10 cellular contexts compared by ENCODE assay signal in the genomic region with DNA sequence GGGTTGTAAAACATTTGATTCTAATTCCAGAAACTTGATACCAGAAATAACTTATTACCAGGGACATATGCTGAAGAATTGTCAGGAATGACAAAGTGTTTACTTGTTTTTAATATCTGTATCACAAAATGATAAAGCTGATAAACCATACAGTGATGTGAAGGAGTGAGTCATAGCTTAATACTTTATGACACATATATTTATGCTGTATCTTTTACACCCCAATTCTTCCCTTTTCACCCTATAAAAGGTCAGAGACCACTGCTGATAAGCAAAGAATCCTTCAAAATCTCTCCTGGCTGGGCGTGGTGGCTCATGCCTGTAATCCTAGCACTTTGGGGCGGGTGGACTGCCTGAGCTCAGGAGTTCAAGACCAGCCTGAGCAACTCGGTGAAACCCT. TPM values are rescaled to one million over a fixed set of nuclear protein-coding genes. Genes with fewer than 3 reads are reported as not detected.
A peak's percentile ranks its signal among the peaks of the same experiment; 100 is the strongest.
DNase-seq lines count a peak whose midpoint lies in the region; ATAC-seq and TF ChIP-seq lines count a peak whose summit lies in the region.
"Had no signal": no experiment of that assay in that cellular context is flagged by ENCODE, and none has a peak within 500 bp of the region (broad histone marks: within the 10 kb centered on the region; RNA-seq: fewer than 3 reads in every experiment).

No MANE protein-coding gene starts in this region.

- H3K9me3 ChIP-seq in CD8-positive, alpha-beta T cell (ENCODE audit: low read length) = no peaks in the 10 kb centered on the region
- no peaks in the 10 kb centered on the region for H3K9me3 ChIP-seq in OCI-LY3 (ENCODE audit: insufficient read depth, low read length)
- no peaks in the 10 kb centered on the region for H3K9me3 ChIP-seq in psoas muscle
- H3K9me3 ChIP-seq: heart right ventricle had no signal

- no peak for ATAC-seq in CD8-positive, alpha-beta T cell
- ATAC-seq in psoas muscle (no peak), GM21576 (IDR thresholded peaks at IDR 0.05; ENCODE audit: unreplicated experiment) (no peak)
- ATAC-seq: heart right ventricle had no signal

- H3K4me1 ChIP-seq in CD8-positive, alpha-beta T cell (ENCODE audit: insufficient read depth, low read length) = peaks cover 26% of the 10 kb centered on the region
- H3K4me1 ChIP-seq in OCI-LY3 (ENCODE audit: low read length) (peaks cover 50% of the 10 kb centered on the region), psoas muscle (peaks cover 64% of the 10 kb centered on the region)

- POLR2A ChIA-PET in CD8-positive, alpha-beta T cell (lab: Charles Lee) = interaction anchor here (1.6 to 3.9 kb wide), 2 partner anchors 10 to 29 kb away, joined by 4 to 65 read pairs; no protein-coding TSS in a partner anchor

- intact Hi-C loops in CD8-positive, alpha-beta T cell (cut with DNase I, micrococcal nuclease) = loop anchor here (2.0 to 10.0 kb wide), 13 partner anchors 13 to 1789 kb away; a partner anchor contains a TSS
- intact Hi-C loops in psoas muscle (cut with DNase I) = loop anchor here in 1 of 2 donors (5.0 kb wide), 1 partner anchor 43 kb away; no protein-coding TSS in a partner anchor

- H3K4me2 ChIP-seq in OCI-LY3 (ENCODE audit: low read length) = peak overlapping the region; percentile 60

- peak overlapping the region; percentile 58 for H3K9ac ChIP-seq in OCI-LY3 (ENCODE audit: low read length)

- peaks cover 30% of the 10 kb centered on the region for H3K4me1 Mint-ChIP-seq in CD8-positive, alpha-beta T cell (ENCODE audit: low read depth)

- H3K27ac ChIP-seq in CD8-positive, alpha-beta T cell (ENCODE audit: low read depth, low read length) = no peak overlapping the region
- H3K27ac ChIP-seq in OCI-LY3 (ENCODE audit: low read length) (peak overlapping the region; percentile 92), psoas muscle (peak overlapping the region; percentile 84), substantia nigra (ENCODE audit: low read depth, low read length, poor library complexity, severe bottlenecking) (no peak overlapping the region)

- WGBS in psoas muscle, 3 donors = 82 to 90% (median 85%) methylated on average over 3 of the region's 3 CpGs

- H3K4me3 Mint-ChIP-seq in CD8-positive, alpha-beta T cell = no peak overlapping the region
- H3K4me3 Mint-ChIP-seq: T-helper 2 cell treated with Interferon-gamma antibody and Interleukin-4, amounts not matched to agents 5 μg/mL and 100 μg/mL, for 36 hours had no signal

- H3K27me3 ChIP-seq in CD8-positive, alpha-beta T cell (ENCODE audit: insufficient read depth, low read length) = no peaks in the 10 kb centered on the region
- H3K27me3 ChIP-seq in OCI-LY3 (ENCODE audit: low read depth, low read length) = no peaks in the 10 kb centered on the region
- no peaks in the 10 kb centered on the region for H3K27me3 ChIP-seq in psoas muscle (ENCODE audit: insufficient read depth in 3 of 3, low read length in 2 of 3)
- H3K27me3 ChIP-seq: heart right ventricle had no signal

- no peak overlapping the region for H3K4me3 ChIP-seq in CD8-positive, alpha-beta T cell (ENCODE audit: low read depth, low read length)
- H3K4me3 ChIP-seq in OCI-LY3 (ENCODE audit: low read length) (peak overlapping the region; percentile 22; the same call in 1 of the 2 replicates), psoas muscle (no peak overlapping the region)
- H3K4me3 ChIP-seq: heart right ventricle had no signal

- peaks cover 35% of the 10 kb centered on the region for H3K79me2 ChIP-seq in OCI-LY3 (ENCODE audit: low read length)

- TF ChIP-seq CTCF in CD8-positive, alpha-beta T cell (IDR thresholded peaks at IDR 0.05) = no peak
- no peak for TF ChIP-seq CTCF in OCI-LY3 (IDR thresholded peaks at IDR 0.05; ENCODE audit: low read depth, low read length)
- no peak for TF ChIP-seq CTCF in psoas muscle (IDR thresholded peaks at IDR 0.05)

- H3K36me3 Mint-ChIP-seq in CD8-positive, alpha-beta T cell = peaks cover 15% of the 10 kb centered on the region

- H2AFZ ChIP-seq in OCI-LY3 (ENCODE audit: low read depth, low read length) = no peak overlapping the region

- peak overlapping the region; percentile 18 for H3K27ac Mint-ChIP-seq in CD8-positive, alpha-beta T cell

- no peaks in the 10 kb centered on the region for H3K36me3 ChIP-seq in CD8-positive, alpha-beta T cell (ENCODE audit: insufficient read depth, low read length)
- H3K36me3 ChIP-seq in OCI-LY3 (replicated peaks; ENCODE audit: low read depth, low read length) (peaks cover 5% of the 10 kb centered on the region), psoas muscle (ENCODE audit: insufficient read depth in 1 of 2, low read depth in 1 of 2) (no peaks in the 10 kb centered on the region)
- H3K36me3 ChIP-seq: heart right ventricle had no signal

- H3K9me3 Mint-ChIP-seq in CD8-positive, alpha-beta T cell = no peaks in the 10 kb centered on the region
- H3K9me3 Mint-ChIP-seq: T-helper 2 cell treated with Interferon-gamma antibody and Interleukin-4, amounts not matched to agents 5 μg/mL and 100 μg/mL, for 36 hours had no signal

- DNase-seq in CD8-positive, alpha-beta T cell = no peak
- peak; percentile 26 for DNase-seq in dermis blood vessel endothelial cell
- peak in 1 of 2 donors; percentile 38 for DNase-seq in psoas muscle
- no peak for DNase-seq in substantia nigra (lab: John Stamatoyannopoulos, UW)
- no peak for DNase-seq in NCI-H1048 (lab: John Stamatoyannopoulos, UW)
- no peak for DNase-seq in HuH-7 (ENCODE audit: low spot score)
- DNase-seq: heart right ventricle had no signal

- H3K27me3 Mint-ChIP-seq in CD8-positive, alpha-beta T cell (ENCODE audit: low read depth) = no peaks in the 10 kb centered on the region

- CTCF ChIA-PET in CD8-positive, alpha-beta T cell (lab: Charles Lee) = interaction anchor here (4.9 kb wide), 1 partner anchor 11 kb away, joined by 71 read pairs; no protein-coding TSS in a partner anchor

- peaks cover 30% of the 10 kb centered on the region for H4K20me1 ChIP-seq in OCI-LY3 (ENCODE audit: insufficient read depth, low read length)

RNA-seq across cellular contexts. Expression of a gene that starts 1.6 kb away (rescaled TPM):
- total RNA-seq in CD8-positive, alpha-beta T cell = 100 to 1,000 TPM; 137 to 145 TPM
- total RNA-seq in dermis blood vessel endothelial cell = 29.8 and 35.8 TPM in 2 replicates
- total RNA-seq in psoas muscle = 10 to 100 TPM; 48.0 to 83.4 (median 72.5) TPM
- polyA plus RNA-seq in psoas muscle = 10 to 100 TPM in 2 of 3 donors, 1 to 10 TPM in 1; 3.3 to 57.3 (median 13.7) TPM

Comparison
In these comparisons a context has a peak if more than half of its experiments do, and no peak if none do; other contexts are left out.
1. H3K27ac ChIP-seq: peak in OCI-LY3 (single experiment) and psoas muscle (single experiment); none in CD8-positive, alpha-beta T cell (single experiment) and substantia nigra (single experiment).